In genomic region chr3:39447637-39448483, GRCh38 we compare ENCODE assay signal across 9 cellular contexts. TPM values are rescaled to one million over a fixed set of nuclear protein-coding genes. Genes with fewer than 3 reads are reported as not detected.
DNase-seq lines count a peak whose midpoint lies in the region; ATAC-seq, FAIRE-seq and TF ChIP-seq lines count a peak whose summit lies in the region.
"Had no signal": no experiment of that assay in that cellular context is flagged by ENCODE, and none has a peak within 500 bp of the region (broad histone marks: within the 10 kb centered on the region; RNA-seq: fewer than 3 reads in every experiment).

No MANE protein-coding gene starts in this region.

- no peak overlapping the region for H3K27ac ChIP-seq in pancreas

- TF ChIP-seq POLR2A in H54 (IDR thresholded peaks at IDR 0.05; ENCODE audit: low read depth, low read length), result no peak

- H3K4me1 Mint-ChIP-seq in activated naive CD4-positive, alpha-beta T cell treated with anti-CD3 and anti-CD28 coated beads for 36 hours (ENCODE audit: low read depth), result no peaks in the 10 kb centered on the region

- no peaks in the 10 kb centered on the region for H3K27me3 Mint-ChIP-seq in activated naive CD4-positive, alpha-beta T cell treated with anti-CD3 and anti-CD28 coated beads for 36 hours (ENCODE audit: low read depth)

- DNase-seq in GDM1 (lab: John Stamatoyannopoulos, UW) (peak; percentile 59), H54 (ENCODE audit: insufficient read length, low spot score) (peak; percentile 72), MG63 (peak; percentile 23), SK-MEL-5 (ENCODE audit: low read depth, low spot score) (peak; percentile 91), germinal center (ENCODE audit: low spot score) (peak; percentile 76), pancreas (peak in 4 of 6 donors; percentile 30 to 74 (median 61)), urothelium cell line (ENCODE audit: low spot score) (peak; percentile 83)
- peak; percentile 78 for DNase-seq in activated naive CD4-positive, alpha-beta T cell treated with anti-CD3 and anti-CD28 coated beads for 36 hours

- in situ Hi-C loops in SK-MEL-5 (cut with HindIII; ENCODE audit: low pct_unique_long_range_greater_than_20kb, low sequenced_read_pairs), result no loop called here

- H3K36me3 Mint-ChIP-seq in activated naive CD4-positive, alpha-beta T cell treated with anti-CD3 and anti-CD28 coated beads for 36 hours (ENCODE audit: low read depth), result no peaks in the 10 kb centered on the region

- H3K4me3 ChIP-seq in MG63 (no peak overlapping the region), pancreas (no peak overlapping the region)

- peak; percentile 90 to 99 (median 98) for ATAC-seq in pancreas

- H3K9me3 Mint-ChIP-seq in activated naive CD4-positive, alpha-beta T cell treated with anti-CD3 and anti-CD28 coated beads for 36 hours, result no peaks in the 10 kb centered on the region

- intact Hi-C loops in activated naive CD4-positive, alpha-beta T cell treated with anti-CD3 and anti-CD28 coated beads for 36 hours (cut with micrococcal nuclease), result loop anchor here (1.0 to 2.0 kb wide), 4 partner anchors 42 to 731 kb away; partner anchors contain the start of gene RPSA
- intact Hi-C loops in pancreas (cut with DNase I), result loop anchor here in 2 of 3 donors (10.0 kb wide), 2 partner anchors 47 to 57 kb away; no protein-coding TSS in a partner anchor

- 17 to 21% methylated on average over 13 of the region's 13 CpGs for WGBS in pancreas, 2 donors

- CTCF ChIA-PET in activated naive CD4-positive, alpha-beta T cell treated with anti-CD3 and anti-CD28 coated beads for 36 hours (lab: Charles Lee), result interaction anchor here (0.5 to 4.5 kb wide), 15 partner anchors 8 to 202 kb away, joined by 3 to 59 read pairs (median 5); no protein-coding TSS in a partner anchor

- TF ChIP-seq CTCF in pancreas (IDR thresholded peaks at IDR 0.05), result peak; percentile 82 to 91 (median 87)

- H3K27ac Mint-ChIP-seq in activated naive CD4-positive, alpha-beta T cell treated with anti-CD3 and anti-CD28 coated beads for 36 hours, result no peak overlapping the region

- H3K36me3 ChIP-seq in MG63 (no peaks in the 10 kb centered on the region), pancreas (no peaks in the 10 kb centered on the region)

- H3K4me3 Mint-ChIP-seq in activated naive CD4-positive, alpha-beta T cell treated with anti-CD3 and anti-CD28 coated beads for 36 hours, result no peak overlapping the region

- H3K4me1 ChIP-seq in pancreas, result peaks cover 0 to 3% (median 0%) of the 10 kb centered on the region in 3 donors

- no peaks in the 10 kb centered on the region for H3K27me3 ChIP-seq in MG63
- H3K27me3 ChIP-seq in pancreas, result no peaks in the 10 kb centered on the region

- FAIRE-seq in H54 (lab: Jason Lieb, UNC) (peak; percentile 92), pancreas (lab: Jason Lieb, UNC) (peak; percentile 85), urothelium cell line (lab: Jason Lieb, UNC) (peak; percentile 95)

- H3K9me3 ChIP-seq in MG63 (no peaks in the 10 kb centered on the region), pancreas (no peaks in the 10 kb centered on the region)

RNA-seq across cellular contexts. Expression of gene MOBP, which starts 19.6 kb away (rescaled TPM):
- total RNA-seq in MG63 (2014; rRNA removed; shearing (Covaris generic); ENCODE audit: low replicate concordance), result not detected in 2 replicates
- total RNA-seq in SK-MEL-5 (2014; rRNA removed; shearing (Covaris generic)), result not detected in 2 replicates
- 0.03 and 0.04 TPM in 2 replicates for polyA plus RNA-seq in SK-MEL-5 (2015; cell fraction: cytosol; rRNA removed)
- polyA plus RNA-seq in SK-MEL-5 (2015; cell fraction: nucleus; rRNA removed), result 0.58 TPM in 1 of 2 replicates, not detected in the other
- not detected for total RNA-seq in activated naive CD4-positive, alpha-beta T cell treated with anti-CD3 and anti-CD28 coated beads for 36 hours
- not detected for total RNA-seq in pancreas
- polyA plus RNA-seq in pancreas, result not detected
- total RNA-seq: skeletal muscle tissue had no signal

RNA-seq across cellular contexts. Expression of gene RPSA, which starts 41.3 kb away (rescaled TPM):
- 1,752 and 2,233 TPM in 2 replicates for total RNA-seq in MG63 (2014; rRNA removed; shearing (Covaris generic); ENCODE audit: low replicate concordance)
- 1,987 and 2,436 TPM in 2 replicates for total RNA-seq in SK-MEL-5 (2014; rRNA removed; shearing (Covaris generic))
- 1,710 and 1,769 TPM in 2 replicates for polyA plus RNA-seq in SK-MEL-5 (2015; cell fraction: cytosol; rRNA removed)
- polyA plus RNA-seq in SK-MEL-5 (2015; cell fraction: nucleus; rRNA removed), result 696 and 732 TPM in 2 replicates
- 1,000 to 10,000 TPM; 3,309 to 3,414 TPM for total RNA-seq in activated naive CD4-positive, alpha-beta T cell treated with anti-CD3 and anti-CD28 coated beads for 36 hours
- 1,000 to 10,000 TPM in 1 of 6 donors, 100 to 1,000 TPM in 5; 540 to 1,016 (median 687) TPM for total RNA-seq in pancreas
- 100 to 1,000 TPM; 840 to 998 TPM for polyA plus RNA-seq in pancreas

Comparison
In these comparisons a context has a peak if more than half of its experiments do, and no peak if none do; other contexts are left out.
1. DNase-seq: peak in every context shown above with its lines; median percentile 91 in SK-MEL-5; 83 in urothelium cell line; 78 in activated naive CD4-positive, alpha-beta T cell treated with anti-CD3 and anti-CD28 coated beads for 36 hours; 76 in germinal center; 72 in H54; 61 in pancreas; 59 in GDM1; 23 in MG63.